12 cellular contexts compared by ENCODE assay signal in genomic region chr11:3380706-3381570, GRCh38. TPM values are rescaled to one million over a fixed set of nuclear protein-coding genes. Genes with fewer than 3 reads are reported as not detected.
DNase-seq lines count a peak whose midpoint lies in the region; ATAC-seq and TF ChIP-seq lines count a peak whose summit lies in the region.
"Had no signal": no experiment of that assay in that cellular context is flagged by ENCODE, and none has a peak within 500 bp of the region (broad histone marks: within the 10 kb centered on the region; RNA-seq: fewer than 3 reads in every experiment).

No MANE protein-coding gene starts in this region.

- peaks cover 3% of the 10 kb centered on the region for H3K9me3 Mint-ChIP-seq in WTC11

- H3K27ac Mint-ChIP-seq in WTC11: peak overlapping the region; percentile 96

- H3K4me1 Mint-ChIP-seq in WTC11: peaks cover 51% of the 10 kb centered on the region

- no peak for TF ChIP-seq CTCF in WTC11 (IDR thresholded peaks at IDR 0.05)
- no peak for TF ChIP-seq CTCF in sigmoid colon (IDR thresholded peaks at IDR 0.05)

- H3K4me3 ChIP-seq in H7 (ENCODE audit: insufficient read depth, low read depth, low read length) (peak overlapping the region; percentile 49), iPS-11a (ENCODE audit: low read depth, low read length) (peak overlapping the region; percentile 62), sigmoid colon (peak overlapping the region in 3 of 4 donors; percentile 7 to 34 (median 23))

- no peaks in the 10 kb centered on the region for H3K9me3 ChIP-seq in sigmoid colon

- intact Hi-C loops in sigmoid colon (cut with DNase I): no loop called here

- no peak for TF ChIP-seq POLR2A in sigmoid colon (IDR thresholded peaks at IDR 0.05)

- 76 to 77% methylated on average over 12 of the region's 12 CpGs for whole genome bisulfite sequencing in sigmoid colon, 2 donors

- no peak for TF ChIP-seq EP300 in sigmoid colon (IDR thresholded peaks at IDR 0.05)

- H3K27ac ChIP-seq in sigmoid colon: peak overlapping the region in 1 of 4 donors; percentile 36

- H3K36me3 ChIP-seq in H7 (replicated peaks; ENCODE audit: control insufficient read depth, insufficient read depth, low read length): peaks cover 35% of the 10 kb centered on the region
- peaks cover 0 to 3% (median 1%) of the 10 kb centered on the region in 4 donors for H3K36me3 ChIP-seq in sigmoid colon

- POLR2A ChIA-PET in WTC11 (lab: Charles Lee): no interaction called here

- peak overlapping the region; percentile 99 for H3K4me3 Mint-ChIP-seq in WTC11

- CTCF ChIA-PET in WTC11 (lab: Charles Lee): interaction anchor here (1.2 to 5.3 kb wide), 3 partner anchors 28 to 40 kb away, joined by 4 to 42 read pairs (median 37); no protein-coding TSS in a partner anchor

- H3K4me1 ChIP-seq in sigmoid colon: peaks cover 0 to 22% (median 15%) of the 10 kb centered on the region in 4 donors

- no peaks in the 10 kb centered on the region; the same call in 1 of the 2 replicates for H3K27me3 Mint-ChIP-seq in WTC11 (ENCODE audit: low read depth)

- ATAC-seq in WTC11: peak; percentile 16
- no peak for ATAC-seq in GM18868 (IDR thresholded peaks at IDR 0.05; ENCODE audit: unreplicated experiment)
- ATAC-seq in GM19395 (IDR thresholded peaks at IDR 0.05; ENCODE audit: unreplicated experiment): no peak

- DNase-seq in H7 (no peak), WTC11 (ENCODE audit: low spot score) (peak; percentile 67), sigmoid colon (no peak), NCI-H1092 treated with DMSO at 0.1 percent for 48 hours (lab: John Stamatoyannopoulos, UW) (no peak), hippocampal formation (lab: John Stamatoyannopoulos, UW) (no peak)
- DNase-seq: DMS 273 treated with DMSO at 0.1 percent for 48 hours; NCI-H2171 treated with DMSO at 0.1 percent for 48 hours; occipital lobe; stimulated activated naive CD4-positive, alpha-beta T cell had no signal

- H3K27me3 ChIP-seq in H7 (ENCODE audit: control insufficient read depth, insufficient read depth, low read length): no peaks in the 10 kb centered on the region
- no peaks in the 10 kb centered on the region for H3K27me3 ChIP-seq in sigmoid colon

- H3K36me3 Mint-ChIP-seq in WTC11: peaks cover 68% of the 10 kb centered on the region

TF ChIP-seq in WTC11, 78 proteins besides CTCF, POLR2A, EP300 and RAD21:
- TF ChIP-seq ZNF281 (CRISPR knock-in tag; IDR thresholded peaks at IDR 0.05) (no peak), MYBL2 (CRISPR knock-in tag; IDR thresholded peaks at IDR 0.05) (no peak), HMGA2 (CRISPR knock-in tag; IDR thresholded peaks at IDR 0.05) (no peak), ZNF532 (CRISPR knock-in tag; IDR thresholded peaks at IDR 0.05; ENCODE audit: borderline replicate concordance) (no peak), FOXP1 (CRISPR knock-in tag; IDR thresholded peaks at IDR 0.05; ENCODE audit: borderline replicate concordance) (no peak), JUN (CRISPR knock-in tag; IDR thresholded peaks at IDR 0.05) (no peak), HMGXB4 (CRISPR knock-in tag; IDR thresholded peaks at IDR 0.05) (no peak), JAZF1 (CRISPR knock-in tag; IDR thresholded peaks at IDR 0.05) (no peak), TEAD4 (CRISPR knock-in tag; IDR thresholded peaks at IDR 0.05) (no peak), IRF2 (CRISPR knock-in tag; IDR thresholded peaks at IDR 0.05; ENCODE audit: borderline replicate concordance, low read depth) (no peak), ZSCAN18 (CRISPR knock-in tag; IDR thresholded peaks at IDR 0.05) (no peak)

RNA-seq across cellular contexts. Expression of gene ZNF195, which starts 2.0 kb away (rescaled TPM):
- 47.0 and 48.9 TPM in 2 replicates for total RNA-seq in H7 (2014; rRNA removed; shearing (Covaris generic))
- 72.7 to 85.5 TPM (median 74.2 TPM) in 3 replicates for total RNA-seq in WTC11 (2021)
- 10 to 100 TPM; 13.8 to 29.1 (median 15.9) TPM for total RNA-seq in sigmoid colon
- 10 to 100 TPM; 13.9 to 21.4 (median 16.2) TPM for polyA plus RNA-seq in sigmoid colon
